ENCODE assay signal across 1 cellular context in the genomic region with DNA sequence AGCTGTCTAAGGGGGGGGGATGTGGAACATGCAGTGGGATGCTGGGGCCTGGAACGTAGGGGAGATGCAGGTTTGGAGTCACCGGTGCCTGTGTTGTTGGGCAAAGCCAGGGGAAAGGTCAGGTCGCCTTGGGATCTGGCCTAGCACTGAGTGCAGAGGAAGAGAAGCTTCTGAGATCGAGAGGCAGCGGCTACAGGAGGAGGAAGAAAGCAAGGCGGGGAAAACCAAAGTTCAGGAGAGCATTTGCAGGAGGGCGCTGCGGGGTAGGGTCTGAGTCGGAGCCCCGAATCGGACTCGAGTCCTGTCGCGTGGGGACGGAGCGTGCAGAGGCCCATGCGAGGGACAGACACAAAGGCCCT.
TF ChIP-seq lines count a peak whose summit lies in the region.

No MANE protein-coding gene starts in this region.

TF ChIP-seq in HepG2, 621 proteins besides CTCF, POLR2A, EP300 and RAD21 (continued from another document and continues in another):
- TF ChIP-seq, protein P1, sequence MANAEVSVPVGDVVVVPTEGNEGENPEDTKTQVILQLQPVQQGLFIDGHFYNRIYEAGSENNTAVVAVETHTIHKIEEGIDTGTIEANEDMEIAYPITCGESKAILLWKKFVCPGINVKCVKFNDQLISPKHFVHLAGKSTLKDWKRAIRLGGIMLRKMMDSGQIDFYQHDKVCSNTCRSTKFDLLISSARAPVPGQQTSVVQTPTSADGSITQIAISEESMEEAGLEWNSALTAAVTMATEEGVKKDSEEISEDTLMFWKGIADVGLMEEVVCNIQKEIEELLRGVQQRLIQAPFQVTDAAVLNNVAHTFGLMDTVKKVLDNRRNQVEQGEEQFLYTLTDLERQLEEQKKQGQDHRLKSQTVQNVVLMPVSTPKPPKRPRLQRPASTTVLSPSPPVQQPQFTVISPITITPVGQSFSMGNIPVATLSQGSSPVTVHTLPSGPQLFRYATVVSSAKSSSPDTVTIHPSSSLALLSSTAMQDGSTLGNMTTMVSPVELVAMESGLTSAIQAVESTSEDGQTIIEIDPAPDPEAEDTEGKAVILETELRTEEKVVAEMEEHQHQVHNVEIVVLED (CRISPR knock-in tag; IDR thresholded peaks at IDR 0.05; ENCODE audit: borderline replicate concordance): no peak
- TF ChIP-seq ZNF614 (CRISPR knock-in tag; IDR thresholded peaks at IDR 0.05; ENCODE audit: borderline replicate concordance) (no peak), SOX13 (IDR thresholded peaks at IDR 0.05) (no peak), SOX13 (CRISPR knock-in tag; conservative IDR thresholded peaks at IDR 0.05 in 1 of 2, IDR thresholded peaks at IDR 0.05 in 1 of 2) (no peak), HOXA5 (CRISPR knock-in tag; IDR thresholded peaks at IDR 0.05) (no peak), MTA3 (CRISPR knock-in tag; IDR thresholded peaks at IDR 0.05) (no peak), SP1 (IDR thresholded peaks at IDR 0.05) (no peak), SP1 (CRISPR knock-in tag; IDR thresholded peaks at IDR 0.05) (no peak), ZNF775 (CRISPR knock-in tag; IDR thresholded peaks at IDR 0.05; ENCODE audit: borderline replicate concordance) (no peak), TSC22D2 (CRISPR knock-in tag; IDR thresholded peaks at IDR 0.05; ENCODE audit: borderline replicate concordance) (no peak), ZNF629 (CRISPR knock-in tag; conservative IDR thresholded peaks at IDR 0.05) (no peak), PHF20 (CRISPR knock-in tag; IDR thresholded peaks at IDR 0.05) (no peak), ZNF841 (CRISPR knock-in tag; IDR thresholded peaks at IDR 0.05; ENCODE audit: borderline replicate concordance) (no peak), ZFP36L1 (CRISPR knock-in tag; IDR thresholded peaks at IDR 0.05) (no peak), ZNF605 (CRISPR knock-in tag; IDR thresholded peaks at IDR 0.05) (peak; percentile 66; the same call in 1 of the 2 replicates), TBX2 (CRISPR knock-in tag; IDR thresholded peaks at IDR 0.05; ENCODE audit: borderline replicate concordance) (no peak), ZNF350 (CRISPR knock-in tag; IDR thresholded peaks at IDR 0.05; ENCODE audit: borderline replicate concordance, low read depth) (peak; percentile 58; the same call in 1 of the 2 replicates), ZKSCAN5 (CRISPR knock-in tag; IDR thresholded peaks at IDR 0.05) (no peak), ZNF746 (CRISPR knock-in tag; IDR thresholded peaks at IDR 0.05) (no peak), HOXA3 (CRISPR knock-in tag; IDR thresholded peaks at IDR 0.05) (no peak), ZNF263 (CRISPR knock-in tag; IDR thresholded peaks at IDR 0.05) (0 out of 2 replicates have a peak, but pooled peaks have one; percentile 6), FOXM1 (CRISPR knock-in tag; IDR thresholded peaks at IDR 0.05) (no peak), HNRNPH1 (optimal IDR thresholded peaks at IDR 0.05; ENCODE audit: low read depth, low read length) (peak; percentile 69), ZFP1 (CRISPR knock-in tag; IDR thresholded peaks at IDR 0.05) (0 out of 2 replicates have a peak, but pooled peaks have one; percentile 4), MEIS1 (CRISPR knock-in tag; IDR thresholded peaks at IDR 0.05; ENCODE audit: borderline replicate concordance) (no peak), ETV5 (CRISPR knock-in tag; IDR thresholded peaks at IDR 0.05; ENCODE audit: borderline replicate concordance) (0 out of 2 replicates have a peak, but pooled peaks have one; percentile 6), POLR2AphosphoS5 (IDR thresholded peaks at IDR 0.05; ENCODE audit: low read depth, low read length) (no peak), GFI1 (CRISPR knock-in tag; IDR thresholded peaks at IDR 0.05; ENCODE audit: borderline replicate concordance) (0 out of 2 replicates have a peak, but pooled peaks have one; percentile 1), SATB2 (CRISPR knock-in tag; IDR thresholded peaks at IDR 0.05) (no peak), ZMYM2 (CRISPR knock-in tag; IDR thresholded peaks at IDR 0.05) (no peak), MYNN (CRISPR knock-in tag; IDR thresholded peaks at IDR 0.05; ENCODE audit: low read depth) (peak; percentile 87; the same call in 1 of the 2 replicates), ATM (IDR thresholded peaks at IDR 0.05; ENCODE audit: borderline replicate concordance) (no peak), ZNF550 (CRISPR knock-in tag; IDR thresholded peaks at IDR 0.05; ENCODE audit: borderline replicate concordance) (no peak), ZNF782 (CRISPR knock-in tag; IDR thresholded peaks at IDR 0.05; ENCODE audit: borderline replicate concordance) (no peak), ZZZ3 (CRISPR knock-in tag; IDR thresholded peaks at IDR 0.05; ENCODE audit: borderline replicate concordance) (no peak), ZFP90 (CRISPR knock-in tag; IDR thresholded peaks at IDR 0.05; ENCODE audit: borderline replicate concordance) (no peak), ZNF256 (CRISPR knock-in tag; conservative IDR thresholded peaks at IDR 0.05) (no peak; the same call in 1 of the 2 replicates), LCORL (IDR thresholded peaks at IDR 0.05) (no peak), LCORL (CRISPR knock-in tag; IDR thresholded peaks at IDR 0.05) (no peak), FOXA3 (CRISPR knock-in tag; IDR thresholded peaks at IDR 0.05) (no peak), PCBP2 (optimal IDR thresholded peaks at IDR 0.05; ENCODE audit: low read depth, low read length, poor library complexity, severe bottlenecking) (no peak), ZNF572 (CRISPR knock-in tag; IDR thresholded peaks at IDR 0.05) (0 out of 2 replicates have a peak, but pooled peaks have one; percentile 76), MEF2D (CRISPR knock-in tag; IDR thresholded peaks at IDR 0.05) (no peak), HIVEP1 (CRISPR knock-in tag; IDR thresholded peaks at IDR 0.05) (peak; percentile 94)
- TF ChIP-seq, protein P2, sequence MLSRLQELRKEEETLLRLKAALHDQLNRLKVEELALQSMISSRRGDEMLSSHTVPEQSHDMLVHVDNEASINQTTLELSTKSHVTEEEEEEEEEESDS (CRISPR knock-in tag; IDR thresholded peaks at IDR 0.05; ENCODE audit: borderline replicate concordance): no peak
- TF ChIP-seq, protein P3, sequence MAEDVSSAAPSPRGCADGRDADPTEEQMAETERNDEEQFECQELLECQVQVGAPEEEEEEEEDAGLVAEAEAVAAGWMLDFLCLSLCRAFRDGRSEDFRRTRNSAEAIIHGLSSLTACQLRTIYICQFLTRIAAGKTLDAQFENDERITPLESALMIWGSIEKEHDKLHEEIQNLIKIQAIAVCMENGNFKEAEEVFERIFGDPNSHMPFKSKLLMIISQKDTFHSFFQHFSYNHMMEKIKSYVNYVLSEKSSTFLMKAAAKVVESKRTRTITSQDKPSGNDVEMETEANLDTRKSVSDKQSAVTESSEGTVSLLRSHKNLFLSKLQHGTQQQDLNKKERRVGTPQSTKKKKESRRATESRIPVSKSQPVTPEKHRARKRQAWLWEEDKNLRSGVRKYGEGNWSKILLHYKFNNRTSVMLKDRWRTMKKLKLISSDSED (CRISPR knock-in tag; IDR thresholded peaks at IDR 0.05): no peak
- TF ChIP-seq, protein P4, sequence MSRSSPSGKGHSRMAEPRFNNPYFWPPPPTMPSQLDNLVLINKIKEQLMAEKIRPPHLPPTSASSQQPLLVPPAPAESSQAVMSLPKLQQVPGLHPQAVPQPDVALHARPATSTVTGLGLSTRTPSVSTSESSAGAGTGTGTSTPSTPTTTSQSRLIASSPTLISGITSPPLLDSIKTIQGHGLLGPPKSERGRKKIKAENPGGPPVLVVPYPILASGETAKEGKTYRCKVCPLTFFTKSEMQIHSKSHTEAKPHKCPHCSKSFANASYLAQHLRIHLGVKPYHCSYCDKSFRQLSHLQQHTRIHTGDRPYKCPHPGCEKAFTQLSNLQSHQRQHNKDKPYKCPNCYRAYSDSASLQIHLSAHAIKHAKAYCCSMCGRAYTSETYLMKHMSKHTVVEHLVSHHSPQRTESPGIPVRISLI (CRISPR knock-in tag; IDR thresholded peaks at IDR 0.05; ENCODE audit: borderline replicate concordance): no peak
- TF ChIP-seq, protein P5, sequence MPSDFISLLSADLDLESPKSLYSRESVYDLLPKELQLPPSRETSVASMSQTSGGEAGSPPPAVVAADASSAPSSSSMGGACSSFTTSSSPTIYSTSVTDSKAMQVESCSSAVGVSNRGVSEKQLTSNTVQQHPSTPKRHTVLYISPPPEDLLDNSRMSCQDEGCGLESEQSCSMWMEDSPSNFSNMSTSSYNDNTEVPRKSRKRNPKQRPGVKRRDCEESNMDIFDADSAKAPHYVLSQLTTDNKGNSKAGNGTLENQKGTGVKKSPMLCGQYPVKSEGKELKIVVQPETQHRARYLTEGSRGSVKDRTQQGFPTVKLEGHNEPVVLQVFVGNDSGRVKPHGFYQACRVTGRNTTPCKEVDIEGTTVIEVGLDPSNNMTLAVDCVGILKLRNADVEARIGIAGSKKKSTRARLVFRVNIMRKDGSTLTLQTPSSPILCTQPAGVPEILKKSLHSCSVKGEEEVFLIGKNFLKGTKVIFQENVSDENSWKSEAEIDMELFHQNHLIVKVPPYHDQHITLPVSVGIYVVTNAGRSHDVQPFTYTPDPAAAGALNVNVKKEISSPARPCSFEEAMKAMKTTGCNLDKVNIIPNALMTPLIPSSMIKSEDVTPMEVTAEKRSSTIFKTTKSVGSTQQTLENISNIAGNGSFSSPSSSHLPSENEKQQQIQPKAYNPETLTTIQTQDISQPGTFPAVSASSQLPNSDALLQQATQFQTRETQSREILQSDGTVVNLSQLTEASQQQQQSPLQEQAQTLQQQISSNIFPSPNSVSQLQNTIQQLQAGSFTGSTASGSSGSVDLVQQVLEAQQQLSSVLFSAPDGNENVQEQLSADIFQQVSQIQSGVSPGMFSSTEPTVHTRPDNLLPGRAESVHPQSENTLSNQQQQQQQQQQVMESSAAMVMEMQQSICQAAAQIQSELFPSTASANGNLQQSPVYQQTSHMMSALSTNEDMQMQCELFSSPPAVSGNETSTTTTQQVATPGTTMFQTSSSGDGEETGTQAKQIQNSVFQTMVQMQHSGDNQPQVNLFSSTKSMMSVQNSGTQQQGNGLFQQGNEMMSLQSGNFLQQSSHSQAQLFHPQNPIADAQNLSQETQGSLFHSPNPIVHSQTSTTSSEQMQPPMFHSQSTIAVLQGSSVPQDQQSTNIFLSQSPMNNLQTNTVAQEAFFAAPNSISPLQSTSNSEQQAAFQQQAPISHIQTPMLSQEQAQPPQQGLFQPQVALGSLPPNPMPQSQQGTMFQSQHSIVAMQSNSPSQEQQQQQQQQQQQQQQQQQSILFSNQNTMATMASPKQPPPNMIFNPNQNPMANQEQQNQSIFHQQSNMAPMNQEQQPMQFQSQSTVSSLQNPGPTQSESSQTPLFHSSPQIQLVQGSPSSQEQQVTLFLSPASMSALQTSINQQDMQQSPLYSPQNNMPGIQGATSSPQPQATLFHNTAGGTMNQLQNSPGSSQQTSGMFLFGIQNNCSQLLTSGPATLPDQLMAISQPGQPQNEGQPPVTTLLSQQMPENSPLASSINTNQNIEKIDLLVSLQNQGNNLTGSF (CRISPR knock-in tag; IDR thresholded peaks at IDR 0.05): no peak
- TF ChIP-seq, protein P6, sequence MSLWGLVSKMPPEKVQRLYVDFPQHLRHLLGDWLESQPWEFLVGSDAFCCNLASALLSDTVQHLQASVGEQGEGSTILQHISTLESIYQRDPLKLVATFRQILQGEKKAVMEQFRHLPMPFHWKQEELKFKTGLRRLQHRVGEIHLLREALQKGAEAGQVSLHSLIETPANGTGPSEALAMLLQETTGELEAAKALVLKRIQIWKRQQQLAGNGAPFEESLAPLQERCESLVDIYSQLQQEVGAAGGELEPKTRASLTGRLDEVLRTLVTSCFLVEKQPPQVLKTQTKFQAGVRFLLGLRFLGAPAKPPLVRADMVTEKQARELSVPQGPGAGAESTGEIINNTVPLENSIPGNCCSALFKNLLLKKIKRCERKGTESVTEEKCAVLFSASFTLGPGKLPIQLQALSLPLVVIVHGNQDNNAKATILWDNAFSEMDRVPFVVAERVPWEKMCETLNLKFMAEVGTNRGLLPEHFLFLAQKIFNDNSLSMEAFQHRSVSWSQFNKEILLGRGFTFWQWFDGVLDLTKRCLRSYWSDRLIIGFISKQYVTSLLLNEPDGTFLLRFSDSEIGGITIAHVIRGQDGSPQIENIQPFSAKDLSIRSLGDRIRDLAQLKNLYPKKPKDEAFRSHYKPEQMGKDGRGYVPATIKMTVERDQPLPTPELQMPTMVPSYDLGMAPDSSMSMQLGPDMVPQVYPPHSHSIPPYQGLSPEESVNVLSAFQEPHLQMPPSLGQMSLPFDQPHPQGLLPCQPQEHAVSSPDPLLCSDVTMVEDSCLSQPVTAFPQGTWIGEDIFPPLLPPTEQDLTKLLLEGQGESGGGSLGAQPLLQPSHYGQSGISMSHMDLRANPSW (CRISPR knock-in tag; IDR thresholded peaks at IDR 0.05; ENCODE audit: borderline replicate concordance): no peak
- TF ChIP-seq, protein P7, sequence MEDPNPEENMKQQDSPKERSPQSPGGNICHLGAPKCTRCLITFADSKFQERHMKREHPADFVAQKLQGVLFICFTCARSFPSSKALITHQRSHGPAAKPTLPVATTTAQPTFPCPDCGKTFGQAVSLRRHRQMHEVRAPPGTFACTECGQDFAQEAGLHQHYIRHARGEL (CRISPR knock-in tag; IDR thresholded peaks at IDR 0.05): no peak
- TF ChIP-seq, protein P8, sequence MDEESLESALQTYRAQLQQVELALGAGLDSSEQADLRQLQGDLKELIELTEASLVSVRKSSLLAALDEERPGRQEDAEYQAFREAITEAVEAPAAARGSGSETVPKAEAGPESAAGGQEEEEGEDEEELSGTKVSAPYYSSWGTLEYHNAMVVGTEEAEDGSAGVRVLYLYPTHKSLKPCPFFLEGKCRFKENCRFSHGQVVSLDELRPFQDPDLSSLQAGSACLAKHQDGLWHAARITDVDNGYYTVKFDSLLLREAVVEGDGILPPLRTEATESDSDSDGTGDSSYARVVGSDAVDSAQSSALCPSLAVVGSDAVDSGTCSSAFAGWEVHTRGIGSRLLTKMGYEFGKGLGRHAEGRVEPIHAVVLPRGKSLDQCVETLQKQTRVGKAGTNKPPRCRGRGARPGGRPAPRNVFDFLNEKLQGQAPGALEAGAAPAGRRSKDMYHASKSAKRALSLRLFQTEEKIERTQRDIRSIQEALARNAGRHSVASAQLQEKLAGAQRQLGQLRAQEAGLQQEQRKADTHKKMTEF (CRISPR knock-in tag; IDR thresholded peaks at IDR 0.05): no peak
- TF ChIP-seq, protein P9, sequence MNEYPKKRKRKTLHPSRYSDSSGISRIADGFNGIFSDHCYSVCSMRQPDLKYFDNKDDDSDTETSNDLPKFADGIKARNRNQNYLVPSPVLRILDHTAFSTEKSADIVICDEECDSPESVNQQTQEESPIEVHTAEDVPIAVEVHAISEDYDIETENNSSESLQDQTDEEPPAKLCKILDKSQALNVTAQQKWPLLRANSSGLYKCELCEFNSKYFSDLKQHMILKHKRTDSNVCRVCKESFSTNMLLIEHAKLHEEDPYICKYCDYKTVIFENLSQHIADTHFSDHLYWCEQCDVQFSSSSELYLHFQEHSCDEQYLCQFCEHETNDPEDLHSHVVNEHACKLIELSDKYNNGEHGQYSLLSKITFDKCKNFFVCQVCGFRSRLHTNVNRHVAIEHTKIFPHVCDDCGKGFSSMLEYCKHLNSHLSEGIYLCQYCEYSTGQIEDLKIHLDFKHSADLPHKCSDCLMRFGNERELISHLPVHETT (CRISPR knock-in tag; conservative IDR thresholded peaks at IDR 0.05): no peak
- TF ChIP-seq, protein P10, sequence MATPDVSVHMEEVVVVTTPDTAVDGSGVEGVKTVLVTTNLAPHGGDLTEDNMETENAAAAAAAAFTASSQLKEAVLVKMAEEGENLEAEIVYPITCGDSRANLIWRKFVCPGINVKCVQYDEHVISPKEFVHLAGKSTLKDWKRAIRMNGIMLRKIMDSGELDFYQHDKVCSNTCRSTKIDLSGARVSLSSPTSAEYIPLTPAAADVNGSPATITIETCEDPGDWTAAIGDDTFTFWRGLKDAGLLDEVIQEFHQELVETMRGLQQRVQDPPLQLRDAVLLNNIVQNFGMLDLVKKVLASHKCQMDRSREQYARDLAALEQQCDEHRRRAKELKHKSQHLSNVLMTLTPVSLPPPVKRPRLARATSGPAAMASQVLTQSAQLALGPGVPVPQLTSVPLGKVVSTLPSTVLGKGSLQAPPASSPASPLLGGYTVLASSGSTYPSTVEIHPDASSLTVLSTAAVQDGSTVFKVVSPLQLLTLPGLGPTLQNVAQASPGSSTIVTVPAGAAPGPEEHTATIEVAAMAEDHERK (CRISPR knock-in tag; IDR thresholded peaks at IDR 0.05; ENCODE audit: low read depth): no peak
